In the genomic region with DNA sequence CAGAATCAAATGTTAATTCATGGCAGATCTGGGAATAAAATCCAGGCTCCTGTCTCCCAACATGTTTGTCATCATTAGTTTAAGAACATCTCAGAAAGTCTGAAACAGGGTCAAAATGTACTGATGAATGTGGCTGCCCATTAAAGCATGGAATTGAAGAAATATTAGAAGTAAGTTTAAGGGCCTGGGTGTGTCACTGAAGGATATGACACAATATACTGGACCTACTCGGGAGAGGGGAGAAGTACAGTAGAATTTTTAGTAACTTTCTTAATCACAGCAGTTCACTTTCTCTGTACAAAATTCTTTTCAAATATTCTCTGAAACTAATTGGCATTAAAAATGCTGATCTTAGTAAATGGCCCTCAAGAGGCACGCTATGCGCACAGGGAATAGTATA, we compare ENCODE assay signal across 1 cellular context.
TF ChIP-seq lines count a peak whose summit lies in the region.

No MANE protein-coding gene starts in this region.

TF ChIP-seq in endothelial cell of umbilical vein, 7 proteins besides CTCF, POLR2A, EP300 and RAD21 (continued from another document):
- TF ChIP-seq FOS (IDR thresholded peaks at IDR 0.05; ENCODE audit: borderline replicate concordance, insufficient read depth, low read length) (no peak), POLR2AphosphoS5 (IDR thresholded peaks at IDR 0.05; ENCODE audit: insufficient read depth, low read depth, low read length) (no peak), JUN (IDR thresholded peaks at IDR 0.05; ENCODE audit: borderline replicate concordance, insufficient read depth, insufficient read length, low read depth) (no peak), EZH2 (IDR thresholded peaks at IDR 0.05; ENCODE audit: borderline replicate concordance, low read depth, low read length, severe bottlenecking) (no peak), GATA2 (IDR thresholded peaks at IDR 0.05; ENCODE audit: insufficient read depth, insufficient read length, low read depth, low read length) (no peak)
- TF ChIP-seq, protein P1, sequence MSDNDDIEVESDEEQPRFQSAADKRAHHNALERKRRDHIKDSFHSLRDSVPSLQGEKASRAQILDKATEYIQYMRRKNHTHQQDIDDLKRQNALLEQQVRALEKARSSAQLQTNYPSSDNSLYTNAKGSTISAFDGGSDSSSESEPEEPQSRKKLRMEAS (IDR thresholded peaks at IDR 0.05; ENCODE audit: insufficient read depth, insufficient read length): no peak
